In genomic region chr17:17041018-17041521, GRCh38 we compare ENCODE assay signal across 8 cellular contexts. TPM values are rescaled to one million over a fixed set of nuclear protein-coding genes. Genes with fewer than 3 reads are reported as not detected.
A peak's percentile ranks its signal among the peaks of the same experiment; 100 is the strongest.
DNase-seq lines count a peak whose midpoint lies in the region; ATAC-seq and TF ChIP-seq lines count a peak whose summit lies in the region.

No MANE protein-coding gene starts in this region.

- POLR2A ChIA-PET in activated B cell treated with CpG ODN at 0.5 μM for 24 hours (lab: Charles Lee), result interaction anchor here (0.6 kb wide), 1 partner anchor 94 kb away, joined by 4 read pairs; no protein-coding TSS in a partner anchor

- H3K27me3 ChIP-seq in BLaER1 treated with 17β-estradiol and CSF1 and Interleukin-3, amounts not matched to agents 10 nM and 100 nM, result no peaks in the 10 kb centered on the region
- no peaks in the 10 kb centered on the region for H3K27me3 ChIP-seq in hepatocyte
- H3K27me3 ChIP-seq in smooth muscle cell (ENCODE audit: low read depth), result no peaks in the 10 kb centered on the region

- CTCF ChIA-PET in activated B cell treated with CpG ODN at 0.5 μM for 24 hours (lab: Charles Lee), result no interaction called here

- no peaks in the 10 kb centered on the region for H3K36me3 ChIP-seq in BLaER1 treated with 17β-estradiol and CSF1 and Interleukin-3, amounts not matched to agents 10 nM and 100 nM
- H3K36me3 ChIP-seq in hepatocyte (replicated peaks; ENCODE audit: insufficient read depth, low read depth) (no peaks in the 10 kb centered on the region), smooth muscle cell (ENCODE audit: low read depth) (no peaks in the 10 kb centered on the region)

- DNase-seq in HuH-7.5 (ENCODE audit: low spot score), result peak; percentile 65
- no peak for DNase-seq in activated B cell treated with CpG ODN at 0.5 μM for 24 hours
- DNase-seq in hepatocyte (ENCODE audit: low spot score), result peak; percentile 66
- no peak for DNase-seq in smooth muscle cell (lab: John Stamatoyannopoulos, UW; ENCODE audit: unreplicated experiment)
- DNase-seq in activated CD8-positive, alpha-beta memory T cell treated with anti-CD3 and anti-CD28 coated beads, Interleukin-2, amount 50 U/mL, for 4 hours, result no peak

- no peak overlapping the region for H3K27ac Mint-ChIP-seq in activated B cell treated with CpG ODN at 0.5 μM for 24 hours

- peaks cover 34% of the 10 kb centered on the region for H3K79me2 ChIP-seq in hepatocyte
- H3K79me2 ChIP-seq in smooth muscle cell (ENCODE audit: low read depth), result peaks cover 29% of the 10 kb centered on the region

- H3K9me3 ChIP-seq in BLaER1 treated with 17β-estradiol and CSF1 and Interleukin-3, amounts not matched to agents 10 nM and 100 nM (replicated peaks in 1 of 11), result no peaks in the 10 kb centered on the region; a peak in 1 of 22 replicates
- H3K9me3 ChIP-seq in hepatocyte (ENCODE audit: low read depth) (no peaks in the 10 kb centered on the region), smooth muscle cell (replicated peaks; ENCODE audit: low read depth) (no peaks in the 10 kb centered on the region)

- 28% methylated on average over 5 of the region's 5 CpGs for WGBS in hepatocyte (ENCODE audit: low lambda C conversion rate, missing lambda C conversion rate)
- WGBS in smooth muscle cell (ENCODE audit: low lambda C conversion rate), result 6% methylated on average over 5 of the region's 5 CpGs

- peak overlapping the region in 4 of 11 experiments; percentile 14 to 67 (median 52); a peak in 4 of 22 replicates for H3K27ac ChIP-seq in BLaER1 treated with 17β-estradiol and CSF1 and Interleukin-3, amounts not matched to agents 10 nM and 100 nM
- H3K27ac ChIP-seq in hepatocyte (peak overlapping the region; percentile 87), smooth muscle cell (ENCODE audit: low read depth) (peak overlapping the region; percentile 79)

- peak overlapping the region; percentile 69 for H3K4me3 Mint-ChIP-seq in activated B cell treated with CpG ODN at 0.5 μM for 24 hours

- ATAC-seq in activated B cell treated with CpG ODN at 0.5 μM for 24 hours (ENCODE audit: low read depth) (no peak), HG02938 (IDR thresholded peaks at IDR 0.05; ENCODE audit: unreplicated experiment) (no peak), GM18873 (IDR thresholded peaks at IDR 0.05; ENCODE audit: low FRiP score, unreplicated experiment) (no peak)

- peaks cover 24 to 38% (median 32%) of the 10 kb centered on the region in 11 experiments; a peak in 21 of 22 replicates for H4K20me1 ChIP-seq in BLaER1 treated with 17β-estradiol and CSF1 and Interleukin-3, amounts not matched to agents 10 nM and 100 nM
- peaks cover 32% of the 10 kb centered on the region for H4K20me1 ChIP-seq in hepatocyte (ENCODE audit: insufficient read depth, poor library complexity, severe bottlenecking)
- H4K20me1 ChIP-seq in smooth muscle cell (ENCODE audit: low read depth), result peaks cover 33% of the 10 kb centered on the region

- peaks cover 1% of the 10 kb centered on the region for H3K9me3 Mint-ChIP-seq in activated B cell treated with CpG ODN at 0.5 μM for 24 hours

- H3K9me2 ChIP-seq in hepatocyte (replicated peaks; ENCODE audit: insufficient read depth), result no peaks in the 10 kb centered on the region

- peak overlapping the region in 7 of 11 experiments; percentile 16 to 64 (median 57); a peak in 12 of 22 replicates for H3K9ac ChIP-seq in BLaER1 treated with 17β-estradiol and CSF1 and Interleukin-3, amounts not matched to agents 10 nM and 100 nM
- no peak overlapping the region for H3K9ac ChIP-seq in smooth muscle cell (ENCODE audit: low read depth)

- H3K4me1 ChIP-seq in BLaER1 treated with 17β-estradiol and CSF1 and Interleukin-3, amounts not matched to agents 10 nM and 100 nM, result peaks cover 59 to 84% (median 74%) of the 10 kb centered on the region in 10 experiments
- peaks cover 40% of the 10 kb centered on the region for H3K4me1 ChIP-seq in hepatocyte (ENCODE audit: insufficient read depth)
- H3K4me1 ChIP-seq in smooth muscle cell (ENCODE audit: low read depth), result peaks cover 14% of the 10 kb centered on the region

- TF ChIP-seq CTCF in activated B cell treated with CpG ODN at 0.5 μM for 24 hours (IDR thresholded peaks at IDR 0.05), result no peak
- no peak for TF ChIP-seq CTCF in hepatocyte (IDR thresholded peaks at IDR 0.05; ENCODE audit: poor library complexity)
- TF ChIP-seq CTCF in smooth muscle cell (IDR thresholded peaks at IDR 0.05; ENCODE audit: borderline replicate concordance, insufficient read depth, poor library complexity, severe bottlenecking), result no peak

- H3F3A ChIP-seq in smooth muscle cell (ENCODE audit: low read depth), result peaks cover 6% of the 10 kb centered on the region

- no peaks in the 10 kb centered on the region for H3K27me3 Mint-ChIP-seq in activated B cell treated with CpG ODN at 0.5 μM for 24 hours

- H3K36me3 Mint-ChIP-seq in activated B cell treated with CpG ODN at 0.5 μM for 24 hours (ENCODE audit: low read depth), result peaks cover 4% of the 10 kb centered on the region

- H2AFZ ChIP-seq in hepatocyte (no peak overlapping the region), smooth muscle cell (ENCODE audit: low read depth) (no peak overlapping the region)

- intact Hi-C loops in activated B cell treated with CpG ODN at 0.5 μM for 24 hours (cut with micrococcal nuclease), result loop anchor here (5.0 kb wide), 1 partner anchor 781 kb away; no protein-coding TSS in a partner anchor

- H3K4me2 ChIP-seq in BLaER1 treated with 17β-estradiol and CSF1 and Interleukin-3, amounts not matched to agents 10 nM and 100 nM, result peak overlapping the region; percentile 65 to 95 (median 83)
- peak overlapping the region; percentile 83 for H3K4me2 ChIP-seq in hepatocyte
- peak overlapping the region; percentile 82 for H3K4me2 ChIP-seq in smooth muscle cell

- H3K4me3 ChIP-seq in BLaER1 treated with 17β-estradiol and CSF1 and Interleukin-3, amounts not matched to agents 10 nM and 100 nM, result peak overlapping the region in 4 of 10 experiments; percentile 31 to 88 (median 84); a peak in 2 of 20 replicates
- no peak overlapping the region for H3K4me3 ChIP-seq in hepatocyte
- no peak overlapping the region for H3K4me3 ChIP-seq in smooth muscle cell

- H3K4me1 Mint-ChIP-seq in activated B cell treated with CpG ODN at 0.5 μM for 24 hours, result peaks cover 48% of the 10 kb centered on the region

RNA-seq across cellular contexts. Expression of gene MPRIP, which starts 1.2 kb away (rescaled TPM):
- 206 and 231 TPM in 2 replicates for total RNA-seq in activated B cell treated with CpG ODN at 0.5 μM for 24 hours
- total RNA-seq in hepatocyte, result 80.1 and 202 TPM in 2 replicates
- 91.7 and 123 TPM in 2 replicates for polyA plus RNA-seq in hepatocyte
- total RNA-seq in smooth muscle cell, result 58.8 and 62.5 TPM in 2 replicates
- 67.2 and 69.3 TPM in 2 replicates for polyA plus RNA-seq in smooth muscle cell

Comparison
In these comparisons a context has a peak if more than half of its experiments do, and no peak if none do; other contexts are left out.
1. DNase-seq: peak in HuH-7.5 (single experiment) and hepatocyte (single experiment); none in activated B cell treated with CpG ODN at 0.5 μM for 24 hours (single experiment), smooth muscle cell (single experiment) and activated CD8-positive, alpha-beta memory T cell treated with anti-CD3 and anti-CD28 coated beads, Interleukin-2, amount 50 U/mL, for 4 hours (single experiment).
2. Peak in every context shown above with its lines, with median percentiles within 50 percentile points of each other: H3K4me2 ChIP-seq.